Comparison of ENCODE assay signal across 8 cellular contexts in the genomic region with DNA sequence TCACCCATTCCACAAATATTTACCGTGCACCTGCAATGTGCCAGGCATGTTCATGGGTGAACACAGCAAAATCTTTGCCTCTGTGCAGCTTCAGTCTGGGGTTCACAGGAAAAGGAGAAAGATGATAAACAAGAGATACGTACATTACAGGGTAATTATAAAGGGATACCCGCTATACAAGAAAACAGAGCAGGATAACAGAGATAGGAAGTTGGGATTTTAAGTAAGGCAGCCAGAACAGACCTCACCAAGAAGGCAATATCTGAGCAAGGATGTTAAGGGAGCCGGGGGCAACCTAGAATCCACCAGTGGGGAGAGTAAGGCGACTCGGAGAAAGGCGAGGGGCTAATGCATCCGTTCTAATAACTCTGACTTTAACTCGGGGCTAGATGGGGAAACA. TPM values are rescaled to one million over a fixed set of nuclear protein-coding genes. Genes with fewer than 3 reads are reported as not detected.
DNase-seq lines count a peak whose midpoint lies in the region; ATAC-seq and TF ChIP-seq lines count a peak whose summit lies in the region.

No MANE protein-coding gene starts in this region.

- peak overlapping the region; percentile 95 to 97 (median 96) for H3K4me3 Mint-ChIP-seq in CD4-positive, CD25-positive, alpha-beta regulatory T cell
- peak overlapping the region; percentile 97 for H3K4me3 Mint-ChIP-seq in T-helper 17 cell

- H3K9me3 ChIP-seq in CD4-positive, CD25-positive, alpha-beta regulatory T cell (ENCODE audit: control insufficient read depth in 2 of 2, low read length in 2 of 2): no peaks in the 10 kb centered on the region
- H3K9me3 ChIP-seq in HEK293 (ENCODE audit: control insufficient read depth, insufficient read depth, low read depth, low read length) (no peaks in the 10 kb centered on the region), T-helper 17 cell (ENCODE audit: control insufficient read depth, low read length, poor library complexity, severe bottlenecking) (no peaks in the 10 kb centered on the region)

- DNase-seq in CD4-positive, CD25-positive, alpha-beta regulatory T cell: peak in 1 of 3 donors; percentile 30
- no peak for DNase-seq in T-helper 17 cell
- no peak for DNase-seq in fibroblast of villous mesenchyme (ENCODE audit: low read depth)
- DNase-seq in HK-2 (ENCODE audit: unreplicated experiment): no peak
- DNase-seq in NCI-H2029 (lab: John Stamatoyannopoulos, UW): no peak

- no peak for ATAC-seq in CD4-positive, CD25-positive, alpha-beta regulatory T cell (ENCODE audit: low read depth in 2 of 2)
- ATAC-seq in T-helper 17 cell (no peak), HG03571 (IDR thresholded peaks at IDR 0.05; ENCODE audit: unreplicated experiment) (no peak)

- peaks cover 0 to 1% (median 0%) of the 10 kb centered on the region in 7 donors for H3K9me3 Mint-ChIP-seq in CD4-positive, CD25-positive, alpha-beta regulatory T cell

- peaks cover 2% of the 10 kb centered on the region for H3K27me3 ChIP-seq in CD4-positive, CD25-positive, alpha-beta regulatory T cell (ENCODE audit: control insufficient read depth, insufficient read depth, low read length)

- H3K36me3 ChIP-seq in CD4-positive, CD25-positive, alpha-beta regulatory T cell (ENCODE audit: control insufficient read depth, insufficient read depth, low read length): no peaks in the 10 kb centered on the region
- H3K36me3 ChIP-seq in HEK293 (ENCODE audit: control insufficient read depth in 2 of 2, insufficient read depth in 1 of 2, low read length in 2 of 2): no peaks in the 10 kb centered on the region

- H3K36me3 Mint-ChIP-seq in CD4-positive, CD25-positive, alpha-beta regulatory T cell: no peaks in the 10 kb centered on the region
- peaks cover 6% of the 10 kb centered on the region for H3K36me3 Mint-ChIP-seq in T-helper 17 cell (ENCODE audit: low read depth)

- CTCF ChIA-PET in HEK293 (lab: Yijun Ruan, JAX): interaction anchor here (2.1 kb wide), 1 partner anchor 12 kb away, joined by 14 read pairs; no protein-coding TSS in a partner anchor

- POLR2A ChIA-PET in HEK293 (lab: Yijun Ruan, JAX): interaction anchor here (0.6 to 1.0 kb wide), 2 partner anchors 59 to 91 kb away, joined by 3 read pairs; no protein-coding TSS in a partner anchor

- H3K27me3 Mint-ChIP-seq in CD4-positive, CD25-positive, alpha-beta regulatory T cell: peaks cover 5% of the 10 kb centered on the region
- peaks cover 18% of the 10 kb centered on the region for H3K27me3 Mint-ChIP-seq in T-helper 17 cell

- TF ChIP-seq CTCF in HEK293 (tag by site-specific recombination; IDR thresholded peaks at IDR 0.05) (no peak), fibroblast of villous mesenchyme (IDR thresholded peaks at IDR 0.05; ENCODE audit: insufficient read depth, low read depth, low read length) (no peak)

- peak overlapping the region; percentile 88 for H3K4me3 ChIP-seq in CD4-positive, CD25-positive, alpha-beta regulatory T cell (ENCODE audit: low read depth, low read length)
- peak overlapping the region; percentile 48 for H3K4me3 ChIP-seq in HEK293 (ENCODE audit: low read depth, low read length)
- peak overlapping the region; percentile 63 for H3K4me3 ChIP-seq in fibroblast of villous mesenchyme (ENCODE audit: low read depth, low read length)
- H3K4me3 ChIP-seq in skin epidermis: peak overlapping the region; percentile 44 to 100 (median 92)

- peaks cover 37% of the 10 kb centered on the region for H3K4me1 ChIP-seq in CD4-positive, CD25-positive, alpha-beta regulatory T cell (ENCODE audit: control insufficient read depth, insufficient read depth, low read length, poor library complexity, severe bottlenecking)
- no peaks in the 10 kb centered on the region; the same call in 1 of the 2 replicates for H3K4me1 ChIP-seq in HEK293 (ENCODE audit: control insufficient read depth, insufficient read depth, low read length)

- H3K4me1 Mint-ChIP-seq in CD4-positive, CD25-positive, alpha-beta regulatory T cell: peaks cover 11 to 50% (median 34%) of the 10 kb centered on the region in 4 donors
- peaks cover 34% of the 10 kb centered on the region for H3K4me1 Mint-ChIP-seq in T-helper 17 cell

- peak overlapping the region; percentile 90 for H3K27ac ChIP-seq in CD4-positive, CD25-positive, alpha-beta regulatory T cell (ENCODE audit: insufficient read depth, low read length, poor library complexity, severe bottlenecking)
- H3K27ac ChIP-seq in HEK293 (ENCODE audit: extremely low read depth, low read depth, low read length) (no peak overlapping the region), skin epidermis (peak overlapping the region in 20 of 21 experiments; percentile 38 to 100 (median 86))

- peak overlapping the region; percentile 92 to 97 (median 94) for H3K27ac Mint-ChIP-seq in CD4-positive, CD25-positive, alpha-beta regulatory T cell
- H3K27ac Mint-ChIP-seq in T-helper 17 cell: peak overlapping the region; percentile 88

TF ChIP-seq in HEK293, 187 proteins besides CTCF, POLR2A, EP300 and RAD21:
- TF ChIP-seq ZNF335 (tag by site-specific recombination; conservative IDR thresholded peaks at IDR 0.05) (peak; percentile 36), ZNF549 (tag by site-specific recombination; IDR thresholded peaks at IDR 0.05) (no peak)

RNA-seq across cellular contexts. Expression of gene RAD23B, which starts 0.8 kb away (rescaled TPM):
- total RNA-seq in CD4-positive, CD25-positive, alpha-beta regulatory T cell: 65.4 TPM
- 10 to 100 TPM in 3 of 4 donors, 1 to 10 TPM in 1; 8.9 to 25.2 (median 15.1) TPM for polyA plus RNA-seq in CD4-positive, CD25-positive, alpha-beta regulatory T cell
- total RNA-seq in T-helper 17 cell: 10 to 100 TPM; 64.8 to 75.8 TPM
- 184 and 375 TPM in 2 replicates for total RNA-seq in fibroblast of villous mesenchyme
